In the genomic region with DNA sequence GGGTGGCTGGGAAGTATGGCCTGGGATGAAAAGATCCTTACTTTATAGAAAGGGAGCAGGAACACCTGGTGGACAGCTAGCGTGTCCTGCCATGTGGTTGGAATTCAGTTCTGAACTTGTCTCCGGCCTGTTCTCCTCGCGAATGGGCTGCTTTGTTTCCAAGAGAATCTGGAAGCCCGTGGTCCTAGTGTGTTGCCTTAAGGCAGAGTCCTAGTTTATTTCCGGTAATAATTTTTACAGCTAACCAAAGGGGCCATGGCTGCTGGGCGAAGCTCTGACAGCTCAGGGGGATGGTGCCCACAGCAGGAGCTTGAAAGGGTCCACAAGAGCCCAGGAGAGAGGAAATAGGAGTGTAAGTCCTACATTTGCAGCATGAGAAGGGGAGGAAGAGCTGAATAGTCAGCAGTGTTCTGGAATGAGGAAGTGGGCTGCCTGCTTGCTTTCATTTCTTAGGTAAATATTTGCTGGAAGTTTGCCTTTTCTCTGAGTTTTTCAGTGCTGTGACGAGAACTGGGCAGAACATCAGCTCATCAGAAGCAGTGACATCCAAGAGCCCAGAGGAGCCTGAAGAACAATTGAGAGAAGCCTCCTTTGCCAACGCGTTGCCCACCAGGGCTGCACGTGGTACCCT, we compare ENCODE assay signal across 11 cellular contexts. TPM values are rescaled to one million over a fixed set of nuclear protein-coding genes. Genes with fewer than 3 reads are reported as not detected.
DNase-seq lines count a peak whose midpoint lies in the region; ATAC-seq, FAIRE-seq and TF ChIP-seq lines count a peak whose summit lies in the region.
"Had no signal": no experiment of that assay in that cellular context is flagged by ENCODE, and none has a peak within 500 bp of the region (broad histone marks: within the 10 kb centered on the region; RNA-seq: fewer than 3 reads in every experiment).

No MANE protein-coding gene starts in this region.

- DNase-seq in GDM1 (lab: John Stamatoyannopoulos, UW) = peak; percentile 31
- DNase-seq in HuH-7 (ENCODE audit: low spot score) = peak; percentile 48
- DNase-seq in K562 (ENCODE audit: extremely low read depth in 1 of 4, low spot score in 3 of 4) = no peak
- no peak for DNase-seq in activated T-cell treated with anti-CD3 and anti-CD28 coated beads, Interleukin-2, amount 50 U/mL, for 48 hours
- DNase-seq in NOMO-1 (lab: John Stamatoyannopoulos, UW; ENCODE audit: unreplicated experiment in 2 of 2) = no peak
- no peak for DNase-seq in H54 (ENCODE audit: insufficient read length, low spot score)
- DNase-seq: GF-D8, H7 had no signal

- no peaks in the 10 kb centered on the region for H3K4me1 ChIP-seq in K562 (replicated peaks in 1 of 2; ENCODE audit: control insufficient read depth in 2 of 2, insufficient read depth in 2 of 2, low read length in 2 of 2)
- H3K4me1 ChIP-seq: foreskin keratinocyte had no signal

- TF ChIP-seq EP300 in K562 (IDR thresholded peaks at IDR 0.05; ENCODE audit: low read length) = no peak

- intact Hi-C loops in K562 (cut with micrococcal nuclease) = no loop called here

- peaks cover 0 to 30% of the 10 kb centered on the region in 2 experiments; a peak in 2 of 5 replicates for H3K27me3 ChIP-seq in K562 (ENCODE audit: control insufficient read depth in 2 of 2, insufficient read depth in 2 of 2, low read length in 2 of 2)
- H3K27me3 ChIP-seq: foreskin keratinocyte had no signal

- WGBS in K562 (ENCODE audit: insufficient coverage, low coverage, missing lambda C conversion rate) = 3% methylated on average over 11 of the region's 11 CpGs

- H3K9ac ChIP-seq in K562 (ENCODE audit: insufficient read depth in 1 of 2, low read depth in 2 of 2, low read length in 2 of 2) = no peak overlapping the region

- POLR2A ChIA-PET in K562 (lab: Yijun Ruan, JAX) = interaction anchor here (1.0 kb wide), 1 partner anchor 21 kb away, joined by 4 read pairs; no protein-coding TSS in a partner anchor

- peaks cover 32% of the 10 kb centered on the region for H3K27me3 Mint-ChIP-seq in nephron (ENCODE audit: low read depth)

- no peak overlapping the region for H3K4me2 ChIP-seq in K562 (ENCODE audit: insufficient read depth, low read length)

- TF ChIP-seq POLR2A in K562 (conservative IDR thresholded peaks at IDR 0.05) (no peak), H54 (IDR thresholded peaks at IDR 0.05; ENCODE audit: low read depth, low read length) (no peak)

- CTCF ChIA-PET in K562 (lab: Yijun Ruan, JAX; ENCODE audit: low intra/inter-chr PET ratio) = no interaction called here

- H4K20me1 ChIP-seq in K562 (replicated peaks; ENCODE audit: control insufficient read depth, insufficient read depth, low read length) = 0 out of 2 replicates have a peak, but pooled peaks cover 2% of the 10 kb centered on the region

- no peak for TF ChIP-seq RAD21 in K562 (CRISPR knock-in tag; conservative IDR thresholded peaks at IDR 0.05 in 1 of 2, IDR thresholded peaks at IDR 0.05 in 1 of 2)

- no peak for ATAC-seq in K562
- ATAC-seq in HG03159 (IDR thresholded peaks at IDR 0.05; ENCODE audit: unreplicated experiment) = no peak
- ATAC-seq: foreskin keratinocyte had no signal

- no peaks in the 10 kb centered on the region for H3K79me2 ChIP-seq in K562 (ENCODE audit: control insufficient read depth, insufficient read depth, low read length)

- H3K9me3 Mint-ChIP-seq in nephron = no peaks in the 10 kb centered on the region

- no peaks in the 10 kb centered on the region for H3K9me1 ChIP-seq in K562 (ENCODE audit: control insufficient read depth, insufficient read depth, low read length)

- no peaks in the 10 kb centered on the region for H3K36me3 ChIP-seq in K562 (ENCODE audit: control insufficient read depth, insufficient read depth, low read length)

- peaks cover 3% of the 10 kb centered on the region for H3K4me1 Mint-ChIP-seq in nephron

- H3K27ac Mint-ChIP-seq in nephron = peak overlapping the region in 2 of 3 experiments; percentile 28 to 76

- FAIRE-seq in K562 (lab: Jason Lieb, UNC) (no peak), H54 (lab: Jason Lieb, UNC) (no peak)

- no peak overlapping the region for H3K4me3 ChIP-seq in K562

- no peaks in the 10 kb centered on the region for H3K9me3 ChIP-seq in K562 (replicated peaks; ENCODE audit: control insufficient read depth, insufficient read depth, low read depth, low read length)

- H3K36me3 Mint-ChIP-seq in nephron (ENCODE audit: low read depth) = no peaks in the 10 kb centered on the region

- TF ChIP-seq CTCF in K562 (IDR thresholded peaks at IDR 0.05 in 2 of 3, conservative IDR thresholded peaks at IDR 0.05 in 1 of 3; ENCODE audit: insufficient read depth in 2 of 3, low read depth in 1 of 3, low read length in 3 of 3) (no peak), nephron (IDR thresholded peaks at IDR 0.05; ENCODE audit: unreplicated experiment in 3 of 3) (no peak)

- in situ Hi-C loops in K562 (cut with MboI) = no loop called here

- no peak overlapping the region for H3K4me3 Mint-ChIP-seq in nephron

- no peak overlapping the region for H3K27ac ChIP-seq in K562 (ENCODE audit: extremely low read depth, low read depth, low read length)
- H3K27ac ChIP-seq: foreskin keratinocyte had no signal

- BruUV-seq in K562 (replicated peaks; lab: Mats Ljungman, UMichigan) = no TSS peak

- H2AFZ ChIP-seq in K562 (ENCODE audit: low read depth, low read length) = no peak overlapping the region

TF ChIP-seq in K562, 482 proteins besides CTCF, POLR2A, EP300 and RAD21:
- TF ChIP-seq CBX5 (IDR thresholded peaks at IDR 0.05; ENCODE audit: borderline replicate concordance, low read depth) = no peak
- no peak for TF ChIP-seq THRAP3 (IDR thresholded peaks at IDR 0.05; ENCODE audit: borderline replicate concordance)
- TF ChIP-seq ELF1 (tag; IDR thresholded peaks at IDR 0.05) = peak; percentile 30; the same call in 1 of the 2 replicates
- TF ChIP-seq, protein P1, sequence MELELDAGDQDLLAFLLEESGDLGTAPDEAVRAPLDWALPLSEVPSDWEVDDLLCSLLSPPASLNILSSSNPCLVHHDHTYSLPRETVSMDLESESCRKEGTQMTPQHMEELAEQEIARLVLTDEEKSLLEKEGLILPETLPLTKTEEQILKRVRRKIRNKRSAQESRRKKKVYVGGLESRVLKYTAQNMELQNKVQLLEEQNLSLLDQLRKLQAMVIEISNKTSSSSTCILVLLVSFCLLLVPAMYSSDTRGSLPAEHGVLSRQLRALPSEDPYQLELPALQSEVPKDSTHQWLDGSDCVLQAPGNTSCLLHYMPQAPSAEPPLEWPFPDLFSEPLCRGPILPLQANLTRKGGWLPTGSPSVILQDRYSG (tag; conservative IDR thresholded peaks at IDR 0.05; ENCODE audit: low read depth) = no peak
- TF ChIP-seq SPI1 (IDR thresholded peaks at IDR 0.05; ENCODE audit: borderline replicate concordance, low read depth, low read length) = peak; percentile 89
TF ChIP-seq in K562: peak in this region for 2.

RNA-seq across cellular contexts. Expression of gene IGFBPL1, which starts 13.1 kb away (rescaled TPM):
- not detected in 2 replicates for total RNA-seq in K562 (2011; cell fraction: chromatin; rRNA removed; ENCODE audit: low replicate concordance)
- not detected in 2 replicates for total RNA-seq in K562 (2011; cell fraction: nucleolus; rRNA removed)
- total RNA-seq in K562 (2011; cell fraction: nucleoplasm; rRNA removed) = not detected in 2 replicates
- total RNA-seq in K562 (2014; rRNA removed) (not detected in 2 replicates), K562 (2014; rRNA removed; fragmentation: Illumina TruSeq; extraction: Trizol) (not detected in 2 replicates), K562 (2015; rRNA removed; fragmentation: Illumina TruSeq; extraction: Trizol) (not detected in 2 replicates), K562 (2021) (not detected in 2 replicates)
- polyA plus RNA-seq in K562 (2011; rRNA removed) (not detected in 2 replicates), K562 (2014; fragmentation: Illumina TruSeq; extraction: Trizol) (not detected in 2 replicates), K562 (2014; fragmentation: Nextera tagmentation; extraction: Ambion mirVana) (not detected), K562 (2014; rRNA removed) (not detected in 2 replicates)
- not detected in 2 replicates for polyA plus RNA-seq in K562 (2011; cell fraction: cytosol; rRNA removed)
- polyA plus RNA-seq in K562 (2011; cell fraction: nucleus; rRNA removed) = not detected in 2 replicates
- polyA plus RNA-seq in K562 (2012) = not detected in 2 replicates
- not detected in 2 replicates for polyA minus RNA-seq in K562 (2011; rRNA and poly(A)+ RNA removed)
- polyA minus RNA-seq in K562 (2011; cell fraction: cytosol; rRNA and poly(A)+ RNA removed) = not detected in 2 replicates
- polyA minus RNA-seq in K562 (2011; cell fraction: nucleus; rRNA and poly(A)+ RNA removed) = not detected in 2 replicates
- polyA plus RNA-seq: foreskin keratinocyte had no signal

RNA-seq across cellular contexts. Expression of gene ALDH1B1, which starts 44.8 kb away (rescaled TPM):
- 16.1 and 24.5 TPM in 2 replicates for total RNA-seq in K562 (2011; cell fraction: chromatin; rRNA removed; ENCODE audit: low replicate concordance)
- total RNA-seq in K562 (2011; cell fraction: nucleolus; rRNA removed) = 19.7 and 24.8 TPM in 2 replicates
- 16.6 and 20.7 TPM in 2 replicates for total RNA-seq in K562 (2011; cell fraction: nucleoplasm; rRNA removed)
- total RNA-seq in K562 (2014; rRNA removed) (24.1 and 37.6 TPM in 2 replicates), K562 (2014; rRNA removed; fragmentation: Illumina TruSeq; extraction: Trizol) (29.5 and 33.6 TPM in 2 replicates), K562 (2015; rRNA removed; fragmentation: Illumina TruSeq; extraction: Trizol) (39.2 and 41.0 TPM in 2 replicates), K562 (2021) (44.8 and 46.3 TPM in 2 replicates)
- polyA plus RNA-seq in K562 (2011; rRNA removed) (27.4 and 30.8 TPM in 2 replicates), K562 (2014; fragmentation: Illumina TruSeq; extraction: Trizol) (46.5 and 51.6 TPM in 2 replicates), K562 (2014; fragmentation: Nextera tagmentation; extraction: Ambion mirVana) (10 to 100 TPM in 1 of 2 experiments, 1 to 10 TPM in 1; 8.6 to 12.7 TPM), K562 (2014; rRNA removed) (22.4 and 27.7 TPM in 2 replicates)
- 25.5 and 37.7 TPM in 2 replicates for polyA plus RNA-seq in K562 (2011; cell fraction: cytosol; rRNA removed)
- polyA plus RNA-seq in K562 (2011; cell fraction: nucleus; rRNA removed) = 10.3 and 12.1 TPM in 2 replicates
- 19.7 and 39.1 TPM in 2 replicates for polyA plus RNA-seq in K562 (2012)
- polyA minus RNA-seq in K562 (2011; rRNA and poly(A)+ RNA removed) = 50.6 and 57.9 TPM in 2 replicates
- 47.5 and 49.1 TPM in 2 replicates for polyA minus RNA-seq in K562 (2011; cell fraction: cytosol; rRNA and poly(A)+ RNA removed)
- 10.2 and 12.7 TPM in 2 replicates for polyA minus RNA-seq in K562 (2011; cell fraction: nucleus; rRNA and poly(A)+ RNA removed)

Comparison
In these comparisons a context has a peak if more than half of its experiments do, and no peak if none do; other contexts are left out.
1. DNase-seq: peak in GDM1 (single experiment) and HuH-7 (single experiment); none in K562 (0 of 4), activated T-cell treated with anti-CD3 and anti-CD28 coated beads, Interleukin-2, amount 50 U/mL, for 48 hours (0 of 2), NOMO-1 (0 of 2) and H54 (single experiment).